Comparison of ENCODE assay signal across 21 cellular contexts in genomic region chr15:59953392-59953883, GRCh38. TPM values are rescaled to one million over a fixed set of nuclear protein-coding genes. Genes with fewer than 3 reads are reported as not detected.
DNase-seq lines count a peak whose midpoint lies in the region; ATAC-seq, FAIRE-seq and TF ChIP-seq lines count a peak whose summit lies in the region.
"Had no signal": no experiment of that assay in that cellular context is flagged by ENCODE, and none has a peak within 500 bp of the region (broad histone marks: within the 10 kb centered on the region; RNA-seq: fewer than 3 reads in every experiment).

No MANE protein-coding gene starts in this region.

- peaks cover 21% of the 10 kb centered on the region for H3K9me3 Mint-ChIP-seq in activated naive CD4-positive, alpha-beta T cell treated with anti-CD3 and anti-CD28 coated beads, Interleukin-2, amount 10 ng/mL, durations not matched to agents 7 days and 5 days

- peak; percentile 97 for FAIRE-seq in islet of Langerhans (lab: Jason Lieb, UNC)
- FAIRE-seq in GM12892 (lab: Jason Lieb, UNC): no peak
- FAIRE-seq: endometrium had no signal

- no peak overlapping the region for H3K4me3 ChIP-seq in Karpas-422 (ENCODE audit: low read length)
- H3K4me3 ChIP-seq: skin epidermis had no signal

- H4K20me1 ChIP-seq in Karpas-422 (ENCODE audit: insufficient read depth, low read depth, low read length): no peaks in the 10 kb centered on the region

- H3K9me2 ChIP-seq in Karpas-422 (replicated peaks; ENCODE audit: insufficient read depth, low read length): no peaks in the 10 kb centered on the region; the same call in 1 of the 2 replicates

- H3K36me3 Mint-ChIP-seq in activated naive CD4-positive, alpha-beta T cell treated with anti-CD3 and anti-CD28 coated beads, Interleukin-2, amount 10 ng/mL, durations not matched to agents 7 days and 5 days: peaks cover 11% of the 10 kb centered on the region

- no peak for TF ChIP-seq POLR2A in GM12892 (IDR thresholded peaks at IDR 0.05; ENCODE audit: low read depth, low read length)

- H3K27ac Mint-ChIP-seq in activated naive CD4-positive, alpha-beta T cell treated with anti-CD3 and anti-CD28 coated beads, Interleukin-2, amount 10 ng/mL, durations not matched to agents 7 days and 5 days: no peak overlapping the region
- H3K27ac Mint-ChIP-seq: activated naive CD8-positive, alpha-beta T cell treated with anti-CD3 and anti-CD28 coated beads, Interleukin-2, amount 10 ng/mL, durations not matched to agents 7 days and 5 days had no signal

- no peak overlapping the region for H3K27ac ChIP-seq in Karpas-422 (ENCODE audit: low read length)
- H3K27ac ChIP-seq: skin epidermis had no signal

- H3K4me1 ChIP-seq in Karpas-422 (ENCODE audit: low read length): no peaks in the 10 kb centered on the region

- H3K9ac ChIP-seq in Karpas-422 (ENCODE audit: low read length): no peak overlapping the region

- CTCF ChIA-PET in activated naive CD4-positive, alpha-beta T cell treated with anti-CD3 and anti-CD28 coated beads, Interleukin-2, amount 10 ng/mL, durations not matched to agents 7 days and 5 days (lab: Charles Lee): no interaction called here

- no peak overlapping the region for H2AFZ ChIP-seq in Karpas-422 (ENCODE audit: low read length)

- DNase-seq in DMS53 (lab: John Stamatoyannopoulos, UW) (peak; percentile 90), NCI-H146 (lab: John Stamatoyannopoulos, UW) (peak; percentile 95), NCI-H748 treated with DMSO at 0.1 percent for 48 hours (lab: John Stamatoyannopoulos, UW) (peak; percentile 87), Karpas-422 (no peak), GM12892 (ENCODE audit: insufficient read length) (no peak)
- DNase-seq in activated naive CD4-positive, alpha-beta T cell treated with anti-CD3 and anti-CD28 coated beads, Interleukin-2, amount 10 ng/mL, durations not matched to agents 7 days and 5 days: no peak
- DNase-seq: activated CD4-positive, CD25-positive, alpha-beta regulatory T cell treated with anti-CD3 and anti-CD28 coated beads, Interleukin-2, amount 50 U/mL, for 72 hours; activated naive CD8-positive, alpha-beta T cell treated with anti-CD3 and anti-CD28 coated beads, Interleukin-2, amount 10 ng/mL, durations not matched to agents 7 days and 5 days; activated T-cell treated with anti-CD3 and anti-CD28 coated beads for 4 hours; caudate nucleus; foreskin melanocyte; HCEC 1CT; NCI-H446 treated with DMSO at 0.1 percent for 48 hours; stimulated activated naive CD8-positive, alpha-beta T cell treated with anti-CD3 and anti-CD28 coated beads, Interleukin-15, Interleukin-2, amounts not matched to agents 100 U/mL and 50 U/mL, for 24 hours; T-helper 1 cell had no signal

- no peak for ATAC-seq in GM18858 (IDR thresholded peaks at IDR 0.05; ENCODE audit: unreplicated experiment)
- ATAC-seq: stimulated activated naive CD8-positive, alpha-beta T cell treated with anti-CD3 and anti-CD28 coated beads, Interleukin-15, Interleukin-2, amounts not matched to agents 100 U/mL and 50 U/mL, for 24 hours had no signal

- H3K9me3 ChIP-seq in Karpas-422 (ENCODE audit: low read length): no peaks in the 10 kb centered on the region

- no peaks in the 10 kb centered on the region for H3K36me3 ChIP-seq in Karpas-422 (ENCODE audit: insufficient read depth, low read length)

- H3K4me2 ChIP-seq in Karpas-422 (ENCODE audit: low read depth, low read length, poor library complexity, severe bottlenecking): no peak overlapping the region

- H3K27me3 Mint-ChIP-seq in activated naive CD4-positive, alpha-beta T cell treated with anti-CD3 and anti-CD28 coated beads, Interleukin-2, amount 10 ng/mL, durations not matched to agents 7 days and 5 days: peaks cover 20% of the 10 kb centered on the region
- H3K27me3 Mint-ChIP-seq: activated naive CD8-positive, alpha-beta T cell treated with anti-CD3 and anti-CD28 coated beads, Interleukin-2, amount 10 ng/mL, durations not matched to agents 7 days and 5 days had no signal

- no peaks in the 10 kb centered on the region for H3K79me2 ChIP-seq in Karpas-422 (ENCODE audit: low read length)

- H3K27me3 ChIP-seq in Karpas-422 (ENCODE audit: low read length): no peaks in the 10 kb centered on the region

- peaks cover 11% of the 10 kb centered on the region for H3K4me1 Mint-ChIP-seq in activated naive CD4-positive, alpha-beta T cell treated with anti-CD3 and anti-CD28 coated beads, Interleukin-2, amount 10 ng/mL, durations not matched to agents 7 days and 5 days

- no peak overlapping the region for H3K4me3 Mint-ChIP-seq in activated naive CD4-positive, alpha-beta T cell treated with anti-CD3 and anti-CD28 coated beads, Interleukin-2, amount 10 ng/mL, durations not matched to agents 7 days and 5 days
- H3K4me3 Mint-ChIP-seq: activated naive CD8-positive, alpha-beta T cell treated with anti-CD3 and anti-CD28 coated beads, Interleukin-2, amount 10 ng/mL, durations not matched to agents 7 days and 5 days had no signal

RNA-seq across cellular contexts. Expression of gene FOXB1, which starts 50.7 kb away (rescaled TPM):
- total RNA-seq in Karpas-422 (2014; rRNA removed; shearing (Covaris generic); ENCODE audit: low replicate concordance): not detected in 2 replicates
- polyA plus RNA-seq in GM12892 (2012; ENCODE audit: missing spikeins): not detected
- total RNA-seq: LHCN-M2, osteoblast had no signal

Comparison
In these comparisons a context has a peak if more than half of its experiments do, and no peak if none do; other contexts are left out.
1. DNase-seq: peak in DMS53 (single experiment), NCI-H146 (single experiment) and NCI-H748 treated with DMSO at 0.1 percent for 48 hours (single experiment); none in Karpas-422 (single experiment), GM12892 (single experiment) and activated naive CD4-positive, alpha-beta T cell treated with anti-CD3 and anti-CD28 coated beads, Interleukin-2, amount 10 ng/mL, durations not matched to agents 7 days and 5 days (single experiment).